19 cellular contexts compared by ENCODE assay signal in the genomic region with DNA sequence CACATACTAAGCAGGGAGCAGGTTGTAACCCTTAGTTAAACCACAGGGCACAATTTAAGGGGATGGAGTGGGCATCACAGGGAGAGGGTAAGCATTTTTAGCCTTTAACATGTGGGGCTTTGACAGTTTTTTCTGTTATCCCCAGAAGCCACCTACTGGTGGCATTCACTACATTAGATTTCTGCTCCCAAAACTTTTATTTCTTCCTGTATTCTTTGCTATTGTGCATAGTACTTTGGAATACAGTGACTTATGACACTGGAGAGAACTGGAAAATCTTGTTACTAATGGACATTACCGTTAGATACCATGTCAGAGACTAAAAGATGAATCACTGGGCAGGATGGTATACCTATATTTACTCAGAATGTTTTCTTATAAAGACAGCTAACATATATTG. TPM values are rescaled to one million over a fixed set of nuclear protein-coding genes. Genes with fewer than 3 reads are reported as not detected.
DNase-seq lines count a peak whose midpoint lies in the region; ATAC-seq and TF ChIP-seq lines count a peak whose summit lies in the region.
"Had no signal": no experiment of that assay in that cellular context is flagged by ENCODE, and none has a peak within 500 bp of the region (broad histone marks: within the 10 kb centered on the region; RNA-seq: fewer than 3 reads in every experiment).

No MANE protein-coding gene starts in this region.

- H4K20me1 ChIP-seq in OCI-LY1 (ENCODE audit: insufficient read depth, low read length), result no peaks in the 10 kb centered on the region

- no peak overlapping the region for H3K9ac ChIP-seq in OCI-LY1 (ENCODE audit: low read length)

- no peak overlapping the region for H3K27ac Mint-ChIP-seq in osteocyte (ENCODE audit: unreplicated experiment)
- H3K27ac Mint-ChIP-seq: activated CD4-positive, alpha-beta memory T cell treated with anti-CD3 and anti-CD28 coated beads for 36 hours; activated naive CD4-positive, alpha-beta T cell treated with anti-CD3 and anti-CD28 coated beads, Interleukin-2, amount 10 ng/mL, durations not matched to agents 7 days and 5 days; stimulated activated naive CD8-positive, alpha-beta T cell treated with anti-CD3 and anti-CD28 coated beads, Interleukin-15, Interleukin-2, amounts not matched to agents 100 ng/mL and 50 ng/mL, for 24 hours; T-helper 1 cell treated with Interleukin-12 subunit alpha and Interleukin-12 subunit beta and Interleukin-4 antibody, amounts not matched to agents 30 μg/mL and 1 μg/mL, for 36 hours had no signal

- H3K9me2 ChIP-seq in OCI-LY1 (ENCODE audit: low read depth, low read length), result no peaks in the 10 kb centered on the region

- H3K36me3 Mint-ChIP-seq in osteocyte (ENCODE audit: unreplicated experiment), result no peaks in the 10 kb centered on the region
- H3K36me3 Mint-ChIP-seq: activated CD4-positive, alpha-beta memory T cell treated with anti-CD3 and anti-CD28 coated beads for 36 hours; activated naive CD4-positive, alpha-beta T cell treated with anti-CD3 and anti-CD28 coated beads, Interleukin-2, amount 10 ng/mL, durations not matched to agents 7 days and 5 days had no signal

- no peak overlapping the region for H3K4me2 ChIP-seq in OCI-LY1 (ENCODE audit: low read length)

- intact Hi-C loops in dorsolateral prefrontal cortex (cut with DNase I), result loop anchor here (5.0 to 10.0 kb wide), 2 partner anchors 89 to 286 kb away; no protein-coding TSS in a partner anchor

- H2AFZ ChIP-seq in OCI-LY1 (ENCODE audit: low read length), result no peak overlapping the region

- ATAC-seq in GM18858 (IDR thresholded peaks at IDR 0.05; ENCODE audit: unreplicated experiment) (no peak), GM19452 (IDR thresholded peaks at IDR 0.05; ENCODE audit: unreplicated experiment) (no peak), GM19351 (IDR thresholded peaks at IDR 0.05; ENCODE audit: unreplicated experiment) (no peak)
- ATAC-seq: heart right ventricle, pancreas had no signal

- peak; percentile 24; the same call in 1 of the 2 replicates for TF ChIP-seq CTCF in GM12874 (IDR thresholded peaks at IDR 0.05; ENCODE audit: insufficient read depth, low read depth, low read length)
- peak; percentile 41 for TF ChIP-seq CTCF in OCI-LY1 (IDR thresholded peaks at IDR 0.05; ENCODE audit: low read length)
- peak in 55 of 56 donors; percentile 18 to 65 (median 48) for TF ChIP-seq CTCF in dorsolateral prefrontal cortex (IDR thresholded peaks at IDR 0.05 in 54 of 56, conservative IDR thresholded peaks at IDR 0.05 in 2 of 56; ENCODE audit: low read depth in 1 of 56, partially characterized antibody in 56 of 56)
- TF ChIP-seq CTCF in osteocyte (IDR thresholded peaks at IDR 0.05), result peak; percentile 47

- H3K4me3 ChIP-seq in OCI-LY1 (ENCODE audit: low read depth, low read length, poor library complexity, severe bottlenecking) (no peak overlapping the region), dorsolateral prefrontal cortex (no peak overlapping the region)
- H3K4me3 ChIP-seq: heart right ventricle, lung, pancreas had no signal

- DNase-seq in dorsolateral prefrontal cortex, result no peak
- no peak for DNase-seq in osteocyte (ENCODE audit: extremely low spot score, unreplicated experiment)
- DNase-seq: activated CD4-positive, alpha-beta memory T cell treated with anti-CD3 and anti-CD28 coated beads for 36 hours; activated naive CD4-positive, alpha-beta T cell treated with anti-CD3 and anti-CD28 coated beads, Interleukin-2, amount 10 ng/mL, durations not matched to agents 7 days and 5 days; DMS 273 treated with DMSO at 0.1 percent for 48 hours; heart right ventricle; NCI-H1105; NCI-H774; pancreas; stimulated activated CD4-positive, alpha-beta T cell treated with anti-CD3 and anti-CD28 coated beads, Interleukin-4, amount 100 ng/mL, for 1 hour had no signal

- no peak overlapping the region for H3K27ac ChIP-seq in OCI-LY1 (ENCODE audit: low read depth, low read length, poor library complexity, severe bottlenecking)
- no peak overlapping the region for H3K27ac ChIP-seq in dorsolateral prefrontal cortex
- H3K27ac ChIP-seq: heart right ventricle, pancreas had no signal

- no peaks in the 10 kb centered on the region for H3K4me1 Mint-ChIP-seq in osteocyte (ENCODE audit: unreplicated experiment)
- H3K4me1 Mint-ChIP-seq: activated naive CD4-positive, alpha-beta T cell treated with anti-CD3 and anti-CD28 coated beads, Interleukin-2, amount 10 ng/mL, durations not matched to agents 7 days and 5 days had no signal

- no peaks in the 10 kb centered on the region for H3K9me3 ChIP-seq in OCI-LY1 (ENCODE audit: low read length)
- H3K9me3 ChIP-seq: heart right ventricle, pancreas had no signal

- H3K27me3 Mint-ChIP-seq in osteocyte (ENCODE audit: unreplicated experiment), result peaks cover 11% of the 10 kb centered on the region
- H3K27me3 Mint-ChIP-seq: activated CD4-positive, alpha-beta memory T cell treated with anti-CD3 and anti-CD28 coated beads for 36 hours; activated naive CD4-positive, alpha-beta T cell treated with anti-CD3 and anti-CD28 coated beads, Interleukin-2, amount 10 ng/mL, durations not matched to agents 7 days and 5 days; stimulated activated naive CD8-positive, alpha-beta T cell treated with anti-CD3 and anti-CD28 coated beads, Interleukin-15, Interleukin-2, amounts not matched to agents 100 ng/mL and 50 ng/mL, for 24 hours had no signal

- no peaks in the 10 kb centered on the region for H3K27me3 ChIP-seq in OCI-LY1 (ENCODE audit: insufficient read depth, low read length)
- no peaks in the 10 kb centered on the region for H3K27me3 ChIP-seq in dorsolateral prefrontal cortex
- H3K27me3 ChIP-seq: heart right ventricle, pancreas had no signal

- no peaks in the 10 kb centered on the region for H3K36me3 ChIP-seq in OCI-LY1 (ENCODE audit: insufficient read depth, low read length)
- H3K36me3 ChIP-seq: heart right ventricle, pancreas had no signal

- no peaks in the 10 kb centered on the region for H3K9me3 Mint-ChIP-seq in osteocyte (ENCODE audit: unreplicated experiment)
- H3K9me3 Mint-ChIP-seq: activated CD4-positive, alpha-beta memory T cell treated with anti-CD3 and anti-CD28 coated beads for 36 hours; activated naive CD4-positive, alpha-beta T cell treated with anti-CD3 and anti-CD28 coated beads, Interleukin-2, amount 10 ng/mL, durations not matched to agents 7 days and 5 days; stimulated activated naive CD8-positive, alpha-beta T cell treated with anti-CD3 and anti-CD28 coated beads, Interleukin-15, Interleukin-2, amounts not matched to agents 100 ng/mL and 50 ng/mL, for 24 hours; T-helper 1 cell treated with Interleukin-12 subunit alpha and Interleukin-12 subunit beta and Interleukin-4 antibody, amounts not matched to agents 30 μg/mL and 1 μg/mL, for 36 hours had no signal

- no peak overlapping the region for H3K4me3 Mint-ChIP-seq in osteocyte (ENCODE audit: unreplicated experiment)
- H3K4me3 Mint-ChIP-seq: activated CD4-positive, alpha-beta memory T cell treated with anti-CD3 and anti-CD28 coated beads for 36 hours; activated naive CD4-positive, alpha-beta T cell treated with anti-CD3 and anti-CD28 coated beads, Interleukin-2, amount 10 ng/mL, durations not matched to agents 7 days and 5 days; stimulated activated naive CD8-positive, alpha-beta T cell treated with anti-CD3 and anti-CD28 coated beads, Interleukin-15, Interleukin-2, amounts not matched to agents 100 ng/mL and 50 ng/mL, for 24 hours; T-helper 1 cell treated with Interleukin-12 subunit alpha and Interleukin-12 subunit beta and Interleukin-4 antibody, amounts not matched to agents 30 μg/mL and 1 μg/mL, for 36 hours had no signal

- no peaks in the 10 kb centered on the region for H3K4me1 ChIP-seq in OCI-LY1 (ENCODE audit: insufficient read depth, low read length, severe bottlenecking)
- H3K4me1 ChIP-seq: pancreas had no signal

- no peaks in the 10 kb centered on the region for H3K79me2 ChIP-seq in OCI-LY1 (ENCODE audit: insufficient read depth, low read length)

- no peaks in the 10 kb centered on the region for H3F3A ChIP-seq in OCI-LY1 (ENCODE audit: insufficient read depth, low read length)

RNA-seq across cellular contexts. Expression of gene TRIM75, which starts 7.3 kb away (rescaled TPM):
- total RNA-seq in dorsolateral prefrontal cortex, result not detected
- not detected in 2 replicates for total RNA-seq in osteocyte
- total RNA-seq: activated CD4-positive, alpha-beta memory T cell treated with anti-CD3 and anti-CD28 coated beads for 36 hours; dermis microvascular lymphatic vessel endothelial cell; heart right ventricle; lung; pancreas had no signal

RNA-seq across cellular contexts. Expression of gene TRIM60, which starts 29.1 kb away (rescaled TPM):
- total RNA-seq in dorsolateral prefrontal cortex (not detected), osteocyte (not detected in 2 replicates)
- total RNA-seq: activated CD4-positive, alpha-beta memory T cell treated with anti-CD3 and anti-CD28 coated beads for 36 hours; dermis microvascular lymphatic vessel endothelial cell; heart right ventricle; lung; pancreas had no signal

RNA-seq across cellular contexts. Expression of gene TMEM192, which starts 51.7 kb away (rescaled TPM):
- 10 to 100 TPM; 12.0 to 35.8 (median 23.8) TPM for total RNA-seq in dorsolateral prefrontal cortex
- total RNA-seq in osteocyte, result 17.6 and 23.3 TPM in 2 replicates
